ENCODE assay signal across 8 cellular contexts in the genomic region with DNA sequence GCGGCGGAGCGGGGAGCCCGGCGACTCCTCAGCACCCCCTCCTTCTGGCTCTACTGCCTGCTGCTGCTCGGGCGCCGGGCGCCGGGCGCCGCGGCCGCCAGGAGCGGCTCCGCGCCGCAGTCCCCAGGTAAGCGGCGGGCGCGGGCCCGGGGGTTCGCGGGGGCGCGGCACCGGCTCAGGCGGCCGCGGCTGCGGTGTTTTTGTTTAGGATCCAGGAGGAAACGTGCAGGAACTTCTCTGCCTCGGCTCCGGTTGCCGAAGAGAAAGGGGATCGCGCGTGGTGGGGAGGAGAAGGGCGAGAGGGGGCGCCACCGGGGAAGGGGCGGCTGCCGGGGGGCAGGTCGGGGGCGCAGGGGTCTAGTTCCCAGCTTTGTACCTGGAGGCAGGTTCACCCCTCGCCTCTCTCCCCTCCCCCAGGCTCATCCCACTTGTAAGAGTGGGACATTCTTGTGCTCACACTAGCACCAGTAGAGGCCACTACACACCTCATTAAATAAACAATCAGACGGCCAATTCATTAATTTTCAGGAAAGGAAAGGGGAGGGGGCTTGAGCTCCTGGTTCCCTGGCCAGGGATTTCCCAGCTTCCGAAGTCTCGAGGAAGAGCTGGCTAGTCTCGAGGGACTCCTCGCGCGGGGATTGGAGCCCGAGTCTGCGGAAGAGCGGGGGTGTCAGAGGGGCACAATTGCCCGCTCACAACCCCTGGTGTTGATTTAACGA.
DNase-seq lines count a peak whose midpoint lies in the region; ATAC-seq, FAIRE-seq and TF ChIP-seq lines count a peak whose summit lies in the region.

No MANE protein-coding gene starts in this region.

- DNase-seq in DMS114 treated with DMSO at 0.1 percent for 48 hours (lab: John Stamatoyannopoulos, UW; ENCODE audit: unreplicated experiment) (peak; percentile 65), H54 (ENCODE audit: insufficient read length, low spot score) (peak; percentile 19), NCI-H1694 treated with DMSO at 0.1 percent for 48 hours (lab: John Stamatoyannopoulos, UW) (peak; percentile 31), left kidney (ENCODE audit: low read depth, low spot score) (peak; percentile 94)
- DNase-seq in stimulated activated CD4-positive, alpha-beta T cell treated with anti-CD3 and anti-CD28 coated beads, Interleukin-2, amount 100 ng/mL, for 4 hours (ENCODE audit: low read depth), result peak; percentile 3

- no peaks in the 10 kb centered on the region for H3K36me3 Mint-ChIP-seq in dendritic cell treated with granulocyte-macrophage colony-stimulating factor and Interleukin-4, amounts not matched to agents 40 ng/mL and 50 ng/mL, for 4 days (ENCODE audit: low read depth)

- ATAC-seq in HG03521 (IDR thresholded peaks at IDR 0.05; ENCODE audit: unreplicated experiment), result no peak

- intact Hi-C loops in dendritic cell treated with granulocyte-macrophage colony-stimulating factor and Interleukin-4, amounts not matched to agents 40 ng/mL and 50 ng/mL, for 4 days (cut with micrococcal nuclease), result no loop called here

- peaks cover 5% of the 10 kb centered on the region for H3K4me1 Mint-ChIP-seq in dendritic cell treated with granulocyte-macrophage colony-stimulating factor and Interleukin-4, amounts not matched to agents 40 ng/mL and 50 ng/mL, for 4 days (ENCODE audit: low read depth)

- peak overlapping the region; percentile 52 for H3K4me3 Mint-ChIP-seq in dendritic cell treated with granulocyte-macrophage colony-stimulating factor and Interleukin-4, amounts not matched to agents 40 ng/mL and 50 ng/mL, for 4 days

- H3K4me3 ChIP-seq in WI38 (ENCODE audit: low read depth, low read length), result peak overlapping the region; percentile 74

- FAIRE-seq in H54 (lab: Jason Lieb, UNC), result no peak

- H3K27ac Mint-ChIP-seq in dendritic cell treated with granulocyte-macrophage colony-stimulating factor and Interleukin-4, amounts not matched to agents 40 ng/mL and 50 ng/mL, for 4 days, result no peak overlapping the region

- H3K9me3 Mint-ChIP-seq in dendritic cell treated with granulocyte-macrophage colony-stimulating factor and Interleukin-4, amounts not matched to agents 40 ng/mL and 50 ng/mL, for 4 days, result no peaks in the 10 kb centered on the region

- TF ChIP-seq CTCF in WI38 (IDR thresholded peaks at IDR 0.05; ENCODE audit: low read depth, low read length), result no peak

- H3K27me3 Mint-ChIP-seq in dendritic cell treated with granulocyte-macrophage colony-stimulating factor and Interleukin-4, amounts not matched to agents 40 ng/mL and 50 ng/mL, for 4 days, result peaks cover 38% of the 10 kb centered on the region

- TF ChIP-seq POLR2A in H54 (IDR thresholded peaks at IDR 0.05; ENCODE audit: low read depth, low read length), result no peak

Comparison
In these comparisons a context has a peak if more than half of its experiments do, and no peak if none do; other contexts are left out.
1. DNase-seq: peak in every context shown above with its lines; median percentile 94 in left kidney; 65 in DMS114 treated with DMSO at 0.1 percent for 48 hours; 31 in NCI-H1694 treated with DMSO at 0.1 percent for 48 hours; 19 in H54; 3 in stimulated activated CD4-positive, alpha-beta T cell treated with anti-CD3 and anti-CD28 coated beads, Interleukin-2, amount 100 ng/mL, for 4 hours.